Comparison of ENCODE assay signal across 28 cellular contexts in the genomic region with DNA sequence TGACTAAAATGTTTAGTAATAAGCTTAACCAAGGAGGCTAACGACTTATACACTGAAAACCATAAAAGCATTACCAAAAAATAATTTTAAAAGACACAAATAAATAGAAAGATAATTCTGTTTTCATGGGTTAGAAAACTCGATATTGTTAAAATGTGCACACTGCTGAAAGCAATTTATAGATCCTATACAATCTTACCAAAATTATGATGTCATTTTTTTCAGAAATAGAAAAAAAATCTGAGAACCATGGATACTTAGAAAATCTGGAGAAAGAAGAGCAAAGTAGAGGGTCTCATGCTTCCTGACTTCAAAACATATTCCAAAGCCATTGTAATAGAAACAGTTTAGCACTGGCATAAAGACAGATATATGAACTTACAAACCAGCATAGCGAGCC. TPM values are rescaled to one million over a fixed set of nuclear protein-coding genes. Genes with fewer than 3 reads are reported as not detected.
"Had no signal": no experiment of that assay in that cellular context is flagged by ENCODE, and none has a peak within 500 bp of the region (broad histone marks: within the 10 kb centered on the region; RNA-seq: fewer than 3 reads in every experiment).

No MANE protein-coding gene starts in this region.

- H3K27ac ChIP-seq: stomach, suprapubic skin, testis, thoracic aorta, thyroid gland, tibial artery, tibial nerve, transverse colon, upper lobe of left lung, upper lobe of right lung, uterus, vagina had no signal

- H3K27me3 ChIP-seq: stomach, suprapubic skin, testis, thyroid gland, tibial artery, tibial nerve, transverse colon, upper lobe of left lung, upper lobe of right lung, uterus, vagina had no signal

- ATAC-seq: stimulated activated effector memory CD8-positive, alpha-beta T cell treated with anti-CD3 and anti-CD28 coated beads, Interleukin-12 subunit alpha, Interleukin-12 subunit beta, amount 100 ng/mL, for 72 hours; stimulated activated memory B cell treated with anti-CD40 and anti-IgM and Interleukin-4, amounts not matched to agents 10 μg/mL and 1 μg/mL and 100 μg/mL, for 72 hours; stimulated activated naive B cell treated with anti-CD40 and anti-IgM and Interleukin-4, amounts not matched to agents 10 μg/mL and 1 μg/mL and 100 μg/mL, for 72 hours; stimulated activated naive CD8-positive, alpha-beta T cell treated with anti-CD3 and anti-CD28 coated beads, Interleukin-15, amount 100 ng/mL, for 72 hours; stimulated activated naive CD8-positive, alpha-beta T cell treated with anti-CD3 and anti-CD28 coated beads, Interleukin-15, Interleukin-2, amounts not matched to agents 100 U/mL and 50 U/mL, for 24 hours; upper lobe of right lung had no signal

- H3K4me3 ChIP-seq: stomach, suprapubic skin, testis, thoracic aorta, thyroid gland, tibial artery, tibial nerve, transverse colon, upper lobe of left lung, upper lobe of right lung, uterus, vagina had no signal

- H3K4me1 ChIP-seq: stomach, suprapubic skin, testis, thyroid gland, tibial artery, tibial nerve, transverse colon, upper lobe of left lung, upper lobe of right lung, uterus, vagina had no signal

- H3K36me3 ChIP-seq: stomach, suprapubic skin, thoracic aorta, thyroid gland, tibial artery, tibial nerve, transverse colon, upper lobe of left lung, upper lobe of right lung, uterus, vagina had no signal

- H3K9me3 ChIP-seq: stomach, suprapubic skin, testis, thoracic aorta, thyroid gland, tibial artery, tibial nerve, upper lobe of left lung, upper lobe of right lung, uterus, vagina had no signal

- DNase-seq: stimulated activated CD4-positive, alpha-beta T cell treated with anti-CD3 and anti-CD28 coated beads, Interleukin-2, amount 100 ng/mL, for 48 hours; stimulated activated CD4-positive, alpha-beta T cell treated with anti-CD3 and anti-CD28 coated beads, Interleukin-4, amount 100 ng/mL, for 1 hour; stimulated activated CD4-positive, alpha-beta T cell treated with anti-CD3 and anti-CD28 coated beads, Interleukin-4, amount 100 ng/mL, for 24 hours; stimulated activated CD4-positive, alpha-beta T cell treated with anti-CD3 and anti-CD28 coated beads, Interleukin-4, amount 100 ng/mL, for 4 hours; stimulated activated CD8-positive, alpha-beta memory T cell treated with anti-CD3 and anti-CD28 coated beads, Interleukin-4, amount 100 ng/mL, for 48 hours; stimulated activated naive B cell treated with anti-CD40 and anti-IgM and Interleukin-4, amounts not matched to agents 10 μg/mL and 1 μg/mL and 100 μg/mL, for 72 hours; stimulated activated naive CD4-positive, alpha-beta T cell; stimulated activated naive CD4-positive, alpha-beta T cell treated with Interleukin-2 at 50 U/mL for 16 hours; stimulated activated naive CD8-positive, alpha-beta T cell treated with anti-CD3 and anti-CD28 coated beads, Interleukin-15, amount 100 ng/mL, for 72 hours; stimulated activated naive CD8-positive, alpha-beta T cell treated with anti-CD3 and anti-CD28 coated beads, Interleukin-15, Interleukin-2, amounts not matched to agents 100 U/mL and 50 U/mL, for 24 hours; stomach; substantia nigra; testis; thyroid gland; tibial artery; transverse colon; trophoblast cell; upper lobe of left lung; upper lobe of right lung; uterus had no signal

RNA-seq across cellular contexts. Expression of gene HCRTR2, which starts 46.6 kb away (rescaled TPM):
- total RNA-seq: stomach, suprapubic skin, thoracic aorta, thyroid gland, tibial nerve, transverse colon, upper lobe of right lung, ureter, vagina had no signal
- polyA plus RNA-seq: stomach, urinary bladder had no signal
